1 cellular context compared by ENCODE assay signal in the genomic region with DNA sequence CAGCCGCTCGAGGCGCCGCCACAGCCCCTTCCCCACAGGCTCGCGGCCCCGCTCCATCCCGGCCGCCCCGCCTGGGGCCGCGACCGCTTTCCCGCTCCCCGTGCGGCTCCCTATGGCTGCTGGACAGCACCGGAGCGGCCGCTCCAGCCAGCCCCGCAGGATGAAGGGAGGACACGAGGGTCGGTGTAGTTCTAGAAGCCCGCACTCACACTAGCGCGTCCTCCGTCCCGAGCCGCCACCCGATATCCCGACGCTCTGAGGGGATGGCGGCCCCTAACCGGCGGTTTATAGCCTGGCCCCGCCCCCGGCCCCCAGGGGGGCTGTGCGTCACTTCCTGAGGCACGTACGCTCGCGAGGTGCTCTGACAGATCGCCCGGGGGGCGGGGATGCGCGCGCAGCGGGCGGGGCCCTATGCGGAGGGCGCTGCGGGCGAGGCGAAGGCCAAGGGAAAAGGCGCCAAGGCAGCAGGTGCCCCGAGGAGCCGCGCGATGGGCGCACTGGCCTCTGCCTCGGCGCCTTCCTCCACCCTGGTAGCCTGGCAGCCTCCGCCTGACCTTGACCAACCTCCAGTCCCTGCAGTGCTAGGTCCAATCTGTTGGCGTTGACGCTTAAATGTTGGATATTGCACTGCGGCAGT.
TF ChIP-seq lines count a peak whose summit lies in the region.

A gene (minus strand): TSS at position 257 of the 637 bp plus-strand sequence. CDS start 4,991 bp downstream, outside the sequence.

TF ChIP-seq in HEK293, 187 proteins besides CTCF, POLR2A, EP300 and RAD21 (continued from another document and continues in another):
- TF ChIP-seq ZNF660 (tag by site-specific recombination; IDR thresholded peaks at IDR 0.05): peak; percentile 68; the same call in 1 of the 2 replicates
- peak; percentile 25; the same call in 1 of the 2 replicates for TF ChIP-seq ZFP69B (tag by site-specific recombination; IDR thresholded peaks at IDR 0.05)
- no peak for TF ChIP-seq MYNN (tag by site-specific recombination; IDR thresholded peaks at IDR 0.05; ENCODE audit: borderline replicate concordance)
- TF ChIP-seq YY2 (tag by site-specific recombination; IDR thresholded peaks at IDR 0.05): peak; percentile 65
- TF ChIP-seq, protein P1, sequence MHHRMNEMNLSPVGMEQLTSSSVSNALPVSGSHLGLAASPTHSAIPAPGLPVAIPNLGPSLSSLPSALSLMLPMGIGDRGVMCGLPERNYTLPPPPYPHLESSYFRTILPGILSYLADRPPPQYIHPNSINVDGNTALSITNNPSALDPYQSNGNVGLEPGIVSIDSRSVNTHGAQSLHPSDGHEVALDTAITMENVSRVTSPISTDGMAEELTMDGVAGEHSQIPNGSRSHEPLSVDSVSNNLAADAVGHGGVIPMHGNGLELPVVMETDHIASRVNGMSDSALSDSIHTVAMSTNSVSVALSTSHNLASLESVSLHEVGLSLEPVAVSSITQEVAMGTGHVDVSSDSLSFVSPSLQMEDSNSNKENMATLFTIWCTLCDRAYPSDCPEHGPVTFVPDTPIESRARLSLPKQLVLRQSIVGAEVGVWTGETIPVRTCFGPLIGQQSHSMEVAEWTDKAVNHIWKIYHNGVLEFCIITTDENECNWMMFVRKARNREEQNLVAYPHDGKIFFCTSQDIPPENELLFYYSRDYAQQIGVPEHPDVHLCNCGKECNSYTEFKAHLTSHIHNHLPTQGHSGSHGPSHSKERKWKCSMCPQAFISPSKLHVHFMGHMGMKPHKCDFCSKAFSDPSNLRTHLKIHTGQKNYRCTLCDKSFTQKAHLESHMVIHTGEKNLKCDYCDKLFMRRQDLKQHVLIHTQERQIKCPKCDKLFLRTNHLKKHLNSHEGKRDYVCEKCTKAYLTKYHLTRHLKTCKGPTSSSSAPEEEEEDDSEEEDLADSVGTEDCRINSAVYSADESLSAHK (tag by site-specific recombination; IDR thresholded peaks at IDR 0.05): no peak
- TF ChIP-seq ZNF184 (tag by site-specific recombination; IDR thresholded peaks at IDR 0.05): no peak
- peak; percentile 72 for TF ChIP-seq YY1 (tag by site-specific recombination; IDR thresholded peaks at IDR 0.05)
- peak; percentile 28; the same call in 1 of the 2 replicates for TF ChIP-seq ZSCAN30 (tag by site-specific recombination; IDR thresholded peaks at IDR 0.05)
- TF ChIP-seq, protein P2, sequence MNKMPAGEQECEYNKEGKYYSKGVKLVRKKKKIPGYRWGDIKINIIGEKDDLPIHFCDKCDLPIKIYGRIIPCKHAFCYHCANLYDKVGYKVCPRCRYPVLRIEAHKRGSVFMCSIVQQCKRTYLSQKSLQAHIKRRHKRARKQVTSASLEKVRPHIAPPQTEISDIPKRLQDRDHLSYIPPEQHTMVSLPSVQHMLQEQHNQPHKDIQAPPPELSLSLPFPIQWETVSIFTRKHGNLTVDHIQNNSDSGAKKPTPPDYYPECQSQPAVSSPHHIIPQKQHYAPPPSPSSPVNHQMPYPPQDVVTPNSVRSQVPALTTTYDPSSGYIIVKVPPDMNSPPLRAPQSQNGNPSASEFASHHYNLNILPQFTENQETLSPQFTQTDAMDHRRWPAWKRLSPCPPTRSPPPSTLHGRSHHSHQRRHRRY (tag by site-specific recombination; IDR thresholded peaks at IDR 0.05): no peak
- peak; percentile 83 for TF ChIP-seq ZNF629 (tag by site-specific recombination; IDR thresholded peaks at IDR 0.05)
- peak; percentile 86 for TF ChIP-seq ZNF423 (tag by site-specific recombination; IDR thresholded peaks at IDR 0.05)
- no peak for TF ChIP-seq ZNF433 (tag by site-specific recombination; IDR thresholded peaks at IDR 0.05; ENCODE audit: low read depth)
- 0 out of 2 replicates have a peak, but pooled peaks have one; percentile 44 for TF ChIP-seq ZNF121 (tag by site-specific recombination; IDR thresholded peaks at IDR 0.05)
- no peak for TF ChIP-seq ZNF514 (tag by site-specific recombination; IDR thresholded peaks at IDR 0.05)
- no peak for TF ChIP-seq MZF1 (tag by site-specific recombination; IDR thresholded peaks at IDR 0.05; ENCODE audit: borderline replicate concordance)
- no peak for TF ChIP-seq ZFP41 (tag by site-specific recombination; IDR thresholded peaks at IDR 0.05; ENCODE audit: borderline replicate concordance)
- no peak for TF ChIP-seq ZNF610 (tag by site-specific recombination; IDR thresholded peaks at IDR 0.05; ENCODE audit: borderline replicate concordance)
- TF ChIP-seq ZNF416 (tag by site-specific recombination; IDR thresholded peaks at IDR 0.05): no peak
- no peak for TF ChIP-seq ZNF670 (tag by site-specific recombination; IDR thresholded peaks at IDR 0.05; ENCODE audit: low read depth)
- peak; percentile 80; the same call in 1 of the 2 replicates for TF ChIP-seq ZXDB (tag by site-specific recombination; IDR thresholded peaks at IDR 0.05)
- no peak for TF ChIP-seq FEZF1 (tag by site-specific recombination; IDR thresholded peaks at IDR 0.05)
- peak; percentile 59; the same call in 1 of the 2 replicates for TF ChIP-seq KLF1 (tag by site-specific recombination; IDR thresholded peaks at IDR 0.05)
- TF ChIP-seq ZNF530 (tag by site-specific recombination; IDR thresholded peaks at IDR 0.05; ENCODE audit: low read depth): no peak
- TF ChIP-seq ZNF169 (tag by site-specific recombination; IDR thresholded peaks at IDR 0.05): no peak
- TF ChIP-seq, protein P3, sequence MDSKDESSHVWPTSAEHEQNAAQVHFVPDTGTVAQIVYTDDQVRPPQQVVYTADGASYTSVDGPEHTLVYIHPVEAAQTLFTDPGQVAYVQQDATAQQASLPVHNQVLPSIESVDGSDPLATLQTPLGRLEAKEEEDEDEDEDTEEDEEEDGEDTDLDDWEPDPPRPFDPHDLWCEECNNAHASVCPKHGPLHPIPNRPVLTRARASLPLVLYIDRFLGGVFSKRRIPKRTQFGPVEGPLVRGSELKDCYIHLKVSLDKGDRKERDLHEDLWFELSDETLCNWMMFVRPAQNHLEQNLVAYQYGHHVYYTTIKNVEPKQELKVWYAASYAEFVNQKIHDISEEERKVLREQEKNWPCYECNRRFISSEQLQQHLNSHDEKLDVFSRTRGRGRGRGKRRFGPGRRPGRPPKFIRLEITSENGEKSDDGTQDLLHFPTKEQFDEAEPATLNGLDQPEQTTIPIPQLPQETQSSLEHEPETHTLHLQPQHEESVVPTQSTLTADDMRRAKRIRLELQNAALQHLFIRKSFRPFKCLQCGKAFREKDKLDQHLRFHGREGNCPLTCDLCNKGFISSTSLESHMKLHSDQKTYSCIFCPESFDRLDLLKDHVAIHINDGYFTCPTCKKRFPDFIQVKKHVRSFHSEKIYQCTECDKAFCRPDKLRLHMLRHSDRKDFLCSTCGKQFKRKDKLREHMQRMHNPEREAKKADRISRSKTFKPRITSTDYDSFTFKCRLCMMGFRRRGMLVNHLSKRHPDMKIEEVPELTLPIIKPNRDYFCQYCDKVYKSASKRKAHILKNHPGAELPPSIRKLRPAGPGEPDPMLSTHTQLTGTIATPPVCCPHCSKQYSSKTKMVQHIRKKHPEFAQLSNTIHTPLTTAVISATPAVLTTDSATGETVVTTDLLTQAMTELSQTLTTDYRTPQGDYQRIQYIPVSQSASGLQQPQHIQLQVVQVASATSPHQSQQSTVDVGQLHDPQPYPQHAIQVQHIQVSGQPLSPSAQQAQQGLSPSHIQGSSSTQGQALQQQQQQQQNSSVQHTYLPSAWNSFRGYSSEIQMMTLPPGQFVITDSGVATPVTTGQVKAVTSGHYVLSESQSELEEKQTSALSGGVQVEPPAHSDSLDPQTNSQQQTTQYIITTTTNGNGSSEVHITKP (tag by site-specific recombination; IDR thresholded peaks at IDR 0.05): no peak
- TF ChIP-seq, protein P4, sequence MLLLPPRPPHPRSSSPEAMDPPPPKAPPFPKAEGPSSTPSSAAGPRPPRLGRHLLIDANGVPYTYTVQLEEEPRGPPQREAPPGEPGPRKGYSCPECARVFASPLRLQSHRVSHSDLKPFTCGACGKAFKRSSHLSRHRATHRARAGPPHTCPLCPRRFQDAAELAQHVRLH (tag by site-specific recombination; IDR thresholded peaks at IDR 0.05): no peak
- no peak for TF ChIP-seq ZNF114 (tag by site-specific recombination; IDR thresholded peaks at IDR 0.05)
- TF ChIP-seq ZFP37 (tag by site-specific recombination; IDR thresholded peaks at IDR 0.05): no peak
- TF ChIP-seq ZNF248 (tag by site-specific recombination; IDR thresholded peaks at IDR 0.05): no peak
- TF ChIP-seq, protein P5, sequence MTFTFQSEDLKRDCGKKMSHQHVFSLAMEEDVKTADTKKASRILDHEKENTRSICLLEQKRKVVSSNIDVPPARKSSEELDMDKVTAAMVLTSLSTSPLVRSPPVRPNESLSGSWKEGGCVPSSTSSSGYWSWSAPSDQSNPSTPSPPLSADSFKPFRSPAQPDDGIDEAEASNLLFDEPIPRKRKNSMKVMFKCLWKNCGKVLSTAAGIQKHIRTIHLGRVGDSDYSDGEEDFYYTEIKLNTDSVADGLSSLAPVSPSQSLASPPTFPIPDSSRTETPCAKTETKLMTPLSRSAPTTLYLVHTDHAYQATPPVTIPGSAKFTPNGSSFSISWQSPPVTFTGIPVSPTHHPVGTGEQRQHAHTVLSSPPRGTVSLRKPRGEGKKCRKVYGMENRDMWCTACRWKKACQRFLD (tag by site-specific recombination; IDR thresholded peaks at IDR 0.05): no peak; the same call in 1 of the 2 replicates
- TF ChIP-seq, protein P6, sequence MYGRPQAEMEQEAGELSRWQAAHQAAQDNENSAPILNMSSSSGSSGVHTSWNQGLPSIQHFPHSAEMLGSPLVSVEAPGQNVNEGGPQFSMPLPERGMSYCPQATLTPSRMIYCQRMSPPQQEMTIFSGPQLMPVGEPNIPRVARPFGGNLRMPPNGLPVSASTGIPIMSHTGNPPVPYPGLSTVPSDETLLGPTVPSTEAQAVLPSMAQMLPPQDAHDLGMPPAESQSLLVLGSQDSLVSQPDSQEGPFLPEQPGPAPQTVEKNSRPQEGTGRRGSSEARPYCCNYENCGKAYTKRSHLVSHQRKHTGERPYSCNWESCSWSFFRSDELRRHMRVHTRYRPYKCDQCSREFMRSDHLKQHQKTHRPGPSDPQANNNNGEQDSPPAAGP (tag by site-specific recombination; IDR thresholded peaks at IDR 0.05): peak; percentile 81
- no peak for TF ChIP-seq ZNF843 (tag by site-specific recombination; IDR thresholded peaks at IDR 0.05)
- TF ChIP-seq, protein P7, sequence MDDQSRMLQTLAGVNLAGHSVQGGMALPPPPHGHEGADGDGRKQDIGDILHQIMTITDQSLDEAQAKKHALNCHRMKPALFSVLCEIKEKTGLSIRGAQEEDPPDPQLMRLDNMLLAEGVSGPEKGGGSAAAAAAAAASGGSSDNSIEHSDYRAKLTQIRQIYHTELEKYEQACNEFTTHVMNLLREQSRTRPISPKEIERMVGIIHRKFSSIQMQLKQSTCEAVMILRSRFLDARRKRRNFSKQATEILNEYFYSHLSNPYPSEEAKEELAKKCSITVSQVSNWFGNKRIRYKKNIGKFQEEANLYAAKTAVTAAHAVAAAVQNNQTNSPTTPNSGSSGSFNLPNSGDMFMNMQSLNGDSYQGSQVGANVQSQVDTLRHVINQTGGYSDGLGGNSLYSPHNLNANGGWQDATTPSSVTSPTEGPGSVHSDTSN (CRISPR knock-in tag; IDR thresholded peaks at IDR 0.05): 0 out of 2 replicates have a peak, but pooled peaks have one; percentile 43
- TF ChIP-seq ZNF350 (tag by site-specific recombination; IDR thresholded peaks at IDR 0.05): no peak
- no peak for TF ChIP-seq ZNF701 (tag by site-specific recombination; IDR thresholded peaks at IDR 0.05)
- TF ChIP-seq ZNF521 (tag by site-specific recombination; IDR thresholded peaks at IDR 0.05): no peak
- TF ChIP-seq ZNF341 (tag by site-specific recombination; IDR thresholded peaks at IDR 0.05; ENCODE audit: low read depth): no peak
- no peak for TF ChIP-seq ZNF473 (tag by site-specific recombination; IDR thresholded peaks at IDR 0.05)
- 0 out of 2 replicates have a peak, but pooled peaks have one; percentile 8 for TF ChIP-seq ZNF10 (tag by site-specific recombination; IDR thresholded peaks at IDR 0.05)
- no peak; the same call in 1 of the 2 replicates for TF ChIP-seq ZBTB17 (tag by site-specific recombination; IDR thresholded peaks at IDR 0.05)
- no peak for TF ChIP-seq ZNF510 (tag by site-specific recombination; IDR thresholded peaks at IDR 0.05; ENCODE audit: insufficient replicate concordance)
- 0 out of 2 replicates have a peak, but pooled peaks have one; percentile 26 for TF ChIP-seq ZNF24 (tag by site-specific recombination; IDR thresholded peaks at IDR 0.05)
- no peak for TF ChIP-seq ZNF211 (tag by site-specific recombination; IDR thresholded peaks at IDR 0.05; ENCODE audit: low read depth)
- TF ChIP-seq ZNF140 (tag by site-specific recombination; IDR thresholded peaks at IDR 0.05): no peak
- peak; percentile 89 for TF ChIP-seq ZEB2 (tag by site-specific recombination; IDR thresholded peaks at IDR 0.05)
- TF ChIP-seq, protein P8, sequence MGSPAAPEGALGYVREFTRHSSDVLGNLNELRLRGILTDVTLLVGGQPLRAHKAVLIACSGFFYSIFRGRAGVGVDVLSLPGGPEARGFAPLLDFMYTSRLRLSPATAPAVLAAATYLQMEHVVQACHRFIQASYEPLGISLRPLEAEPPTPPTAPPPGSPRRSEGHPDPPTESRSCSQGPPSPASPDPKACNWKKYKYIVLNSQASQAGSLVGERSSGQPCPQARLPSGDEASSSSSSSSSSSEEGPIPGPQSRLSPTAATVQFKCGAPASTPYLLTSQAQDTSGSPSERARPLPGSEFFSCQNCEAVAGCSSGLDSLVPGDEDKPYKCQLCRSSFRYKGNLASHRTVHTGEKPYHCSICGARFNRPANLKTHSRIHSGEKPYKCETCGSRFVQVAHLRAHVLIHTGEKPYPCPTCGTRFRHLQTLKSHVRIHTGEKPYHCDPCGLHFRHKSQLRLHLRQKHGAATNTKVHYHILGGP (tag by site-specific recombination; IDR thresholded peaks at IDR 0.05): no peak
